1 cellular context compared by ENCODE assay signal in the genomic region with DNA sequence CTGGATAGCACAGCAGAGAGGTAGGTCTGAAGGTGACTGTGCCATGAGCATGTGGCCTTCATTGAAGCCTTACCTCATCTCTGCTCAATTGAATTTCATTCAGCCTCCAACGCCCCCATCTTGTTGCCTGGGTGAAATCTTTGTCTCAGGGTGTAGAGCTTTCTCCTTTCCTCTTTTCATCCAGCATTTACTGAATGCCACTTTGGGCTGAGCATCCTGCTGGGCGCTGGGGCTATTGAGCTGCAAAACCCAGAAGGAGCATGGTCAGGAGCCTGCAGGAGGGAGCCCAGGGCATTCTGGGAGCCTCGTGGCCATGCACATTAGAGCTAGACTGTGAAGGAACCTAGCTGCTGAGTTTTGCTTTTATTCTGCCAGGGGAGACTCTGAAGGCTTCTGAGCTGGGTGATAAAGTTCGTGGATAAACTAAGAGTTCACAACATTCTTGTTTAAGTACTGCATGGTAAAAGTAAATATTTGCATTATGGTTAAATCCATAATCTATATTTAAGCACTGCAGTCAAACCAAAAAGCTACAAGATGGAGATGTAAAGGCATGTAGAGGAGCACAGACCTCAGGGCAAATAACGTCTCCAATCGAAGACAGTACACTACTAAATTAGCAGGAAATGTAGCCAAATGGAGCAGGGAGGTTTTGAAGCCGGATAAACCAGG.
A peak's percentile ranks its signal among the peaks of the same experiment; 100 is the strongest.
TF ChIP-seq lines count a peak whose summit lies in the region.

No MANE protein-coding gene starts in this region.

TF ChIP-seq in HepG2, 621 proteins besides CTCF, POLR2A, EP300 and RAD21 (continued from another document and continues in another):
- TF ChIP-seq ZNF407 (CRISPR knock-in tag; IDR thresholded peaks at IDR 0.05; ENCODE audit: not compliant biosample characterization) (no peak), ELK4 (CRISPR knock-in tag; IDR thresholded peaks at IDR 0.05; ENCODE audit: borderline replicate concordance) (no peak), ZNF792 (CRISPR knock-in tag; IDR thresholded peaks at IDR 0.05) (0 out of 2 replicates have a peak, but pooled peaks have one; percentile 29), ZNF878 (CRISPR knock-in tag; IDR thresholded peaks at IDR 0.05) (no peak), HNRNPLL (IDR thresholded peaks at IDR 0.05; ENCODE audit: low read depth, low read length, poor library complexity, severe bottlenecking) (no peak), ZKSCAN8 (CRISPR knock-in tag; IDR thresholded peaks at IDR 0.05; ENCODE audit: borderline replicate concordance) (no peak), KLF13 (CRISPR knock-in tag; IDR thresholded peaks at IDR 0.05) (no peak), ZNF569 (CRISPR knock-in tag; IDR thresholded peaks at IDR 0.05; ENCODE audit: borderline replicate concordance) (no peak), ZFY (CRISPR knock-in tag; IDR thresholded peaks at IDR 0.05) (no peak), ZNF850 (CRISPR knock-in tag; conservative IDR thresholded peaks at IDR 0.05) (peak; percentile 69; the same call in 1 of the 2 replicates), MIXL1 (CRISPR knock-in tag; IDR thresholded peaks at IDR 0.05) (peak; percentile 25; the same call in 1 of the 2 replicates), SNAPC5 (CRISPR knock-in tag; IDR thresholded peaks at IDR 0.05; ENCODE audit: borderline replicate concordance) (no peak), MEIS1 (CRISPR knock-in tag; IDR thresholded peaks at IDR 0.05; ENCODE audit: borderline replicate concordance) (no peak), GTF2F1 (IDR thresholded peaks at IDR 0.05; ENCODE audit: low read length) (no peak), ZNF687 (CRISPR knock-in tag; IDR thresholded peaks at IDR 0.05) (peak; percentile 96), MAFF (IDR thresholded peaks at IDR 0.05; ENCODE audit: low read depth, low read length) (no peak), NFKBIZ (CRISPR knock-in tag; IDR thresholded peaks at IDR 0.05) (0 out of 2 replicates have a peak, but pooled peaks have one; percentile 28), HDAC1 (CRISPR knock-in tag; IDR thresholded peaks at IDR 0.05) (peak; percentile 43; the same call in 1 of the 2 replicates), ERF (CRISPR knock-in tag; IDR thresholded peaks at IDR 0.05) (peak; percentile 71; the same call in 1 of the 2 replicates), NONO (IDR thresholded peaks at IDR 0.05) (no peak), NONO (CRISPR knock-in tag; conservative IDR thresholded peaks at IDR 0.05) (peak; percentile 56; the same call in 1 of the 2 replicates), PRPF4 (IDR thresholded peaks at IDR 0.05; ENCODE audit: low read depth, low read length, poor library complexity, severe bottlenecking) (no peak), ZNF224 (CRISPR knock-in tag; IDR thresholded peaks at IDR 0.05) (0 out of 2 replicates have a peak, but pooled peaks have one; percentile 58)
- TF ChIP-seq, protein P1, sequence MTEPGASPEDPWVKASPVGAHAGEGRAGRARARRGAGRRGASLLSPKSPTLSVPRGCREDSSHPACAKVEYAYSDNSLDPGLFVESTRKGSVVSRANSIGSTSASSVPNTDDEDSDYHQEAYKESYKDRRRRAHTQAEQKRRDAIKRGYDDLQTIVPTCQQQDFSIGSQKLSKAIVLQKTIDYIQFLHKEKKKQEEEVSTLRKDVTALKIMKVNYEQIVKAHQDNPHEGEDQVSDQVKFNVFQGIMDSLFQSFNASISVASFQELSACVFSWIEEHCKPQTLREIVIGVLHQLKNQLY (CRISPR knock-in tag; IDR thresholded peaks at IDR 0.05) = peak; percentile 16; the same call in 1 of the 2 replicates
- TF ChIP-seq, protein P2, sequence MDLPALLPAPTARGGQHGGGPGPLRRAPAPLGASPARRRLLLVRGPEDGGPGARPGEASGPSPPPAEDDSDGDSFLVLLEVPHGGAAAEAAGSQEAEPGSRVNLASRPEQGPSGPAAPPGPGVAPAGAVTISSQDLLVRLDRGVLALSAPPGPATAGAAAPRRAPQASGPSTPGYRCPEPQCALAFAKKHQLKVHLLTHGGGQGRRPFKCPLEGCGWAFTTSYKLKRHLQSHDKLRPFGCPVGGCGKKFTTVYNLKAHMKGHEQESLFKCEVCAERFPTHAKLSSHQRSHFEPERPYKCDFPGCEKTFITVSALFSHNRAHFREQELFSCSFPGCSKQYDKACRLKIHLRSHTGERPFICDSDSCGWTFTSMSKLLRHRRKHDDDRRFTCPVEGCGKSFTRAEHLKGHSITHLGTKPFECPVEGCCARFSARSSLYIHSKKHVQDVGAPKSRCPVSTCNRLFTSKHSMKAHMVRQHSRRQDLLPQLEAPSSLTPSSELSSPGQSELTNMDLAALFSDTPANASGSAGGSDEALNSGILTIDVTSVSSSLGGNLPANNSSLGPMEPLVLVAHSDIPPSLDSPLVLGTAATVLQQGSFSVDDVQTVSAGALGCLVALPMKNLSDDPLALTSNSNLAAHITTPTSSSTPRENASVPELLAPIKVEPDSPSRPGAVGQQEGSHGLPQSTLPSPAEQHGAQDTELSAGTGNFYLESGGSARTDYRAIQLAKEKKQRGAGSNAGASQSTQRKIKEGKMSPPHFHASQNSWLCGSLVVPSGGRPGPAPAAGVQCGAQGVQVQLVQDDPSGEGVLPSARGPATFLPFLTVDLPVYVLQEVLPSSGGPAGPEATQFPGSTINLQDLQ (CRISPR knock-in tag; IDR thresholded peaks at IDR 0.05) = no peak
- TF ChIP-seq, protein P3, sequence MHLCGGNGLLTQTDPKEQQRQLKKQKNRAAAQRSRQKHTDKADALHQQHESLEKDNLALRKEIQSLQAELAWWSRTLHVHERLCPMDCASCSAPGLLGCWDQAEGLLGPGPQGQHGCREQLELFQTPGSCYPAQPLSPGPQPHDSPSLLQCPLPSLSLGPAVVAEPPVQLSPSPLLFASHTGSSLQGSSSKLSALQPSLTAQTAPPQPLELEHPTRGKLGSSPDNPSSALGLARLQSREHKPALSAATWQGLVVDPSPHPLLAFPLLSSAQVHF (CRISPR knock-in tag; IDR thresholded peaks at IDR 0.05) = 0 out of 2 replicates have a peak, but pooled peaks have one; percentile 50
- TF ChIP-seq, protein P4, sequence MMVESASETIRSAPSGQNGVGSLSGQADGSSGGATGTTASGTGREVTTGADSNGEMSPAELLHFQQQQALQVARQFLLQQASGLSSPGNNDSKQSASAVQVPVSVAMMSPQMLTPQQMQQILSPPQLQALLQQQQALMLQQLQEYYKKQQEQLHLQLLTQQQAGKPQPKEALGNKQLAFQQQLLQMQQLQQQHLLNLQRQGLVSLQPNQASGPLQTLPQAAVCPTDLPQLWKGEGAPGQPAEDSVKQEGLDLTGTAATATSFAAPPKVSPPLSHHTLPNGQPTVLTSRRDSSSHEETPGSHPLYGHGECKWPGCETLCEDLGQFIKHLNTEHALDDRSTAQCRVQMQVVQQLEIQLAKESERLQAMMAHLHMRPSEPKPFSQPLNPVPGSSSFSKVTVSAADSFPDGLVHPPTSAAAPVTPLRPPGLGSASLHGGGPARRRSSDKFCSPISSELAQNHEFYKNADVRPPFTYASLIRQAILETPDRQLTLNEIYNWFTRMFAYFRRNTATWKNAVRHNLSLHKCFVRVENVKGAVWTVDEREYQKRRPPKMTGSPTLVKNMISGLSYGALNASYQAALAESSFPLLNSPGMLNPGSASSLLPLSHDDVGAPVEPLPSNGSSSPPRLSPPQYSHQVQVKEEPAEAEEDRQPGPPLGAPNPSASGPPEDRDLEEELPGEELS (CRISPR knock-in tag; IDR thresholded peaks at IDR 0.05) = no peak
- TF ChIP-seq, protein P5, sequence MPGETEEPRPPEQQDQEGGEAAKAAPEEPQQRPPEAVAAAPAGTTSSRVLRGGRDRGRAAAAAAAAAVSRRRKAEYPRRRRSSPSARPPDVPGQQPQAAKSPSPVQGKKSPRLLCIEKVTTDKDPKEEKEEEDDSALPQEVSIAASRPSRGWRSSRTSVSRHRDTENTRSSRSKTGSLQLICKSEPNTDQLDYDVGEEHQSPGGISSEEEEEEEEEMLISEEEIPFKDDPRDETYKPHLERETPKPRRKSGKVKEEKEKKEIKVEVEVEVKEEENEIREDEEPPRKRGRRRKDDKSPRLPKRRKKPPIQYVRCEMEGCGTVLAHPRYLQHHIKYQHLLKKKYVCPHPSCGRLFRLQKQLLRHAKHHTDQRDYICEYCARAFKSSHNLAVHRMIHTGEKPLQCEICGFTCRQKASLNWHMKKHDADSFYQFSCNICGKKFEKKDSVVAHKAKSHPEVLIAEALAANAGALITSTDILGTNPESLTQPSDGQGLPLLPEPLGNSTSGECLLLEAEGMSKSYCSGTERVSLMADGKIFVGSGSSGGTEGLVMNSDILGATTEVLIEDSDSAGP (CRISPR knock-in tag; IDR thresholded peaks at IDR 0.05; ENCODE audit: borderline replicate concordance) = peak; percentile 45; the same call in 1 of the 2 replicates
